29 cellular contexts compared by ENCODE assay signal in the genomic region with DNA sequence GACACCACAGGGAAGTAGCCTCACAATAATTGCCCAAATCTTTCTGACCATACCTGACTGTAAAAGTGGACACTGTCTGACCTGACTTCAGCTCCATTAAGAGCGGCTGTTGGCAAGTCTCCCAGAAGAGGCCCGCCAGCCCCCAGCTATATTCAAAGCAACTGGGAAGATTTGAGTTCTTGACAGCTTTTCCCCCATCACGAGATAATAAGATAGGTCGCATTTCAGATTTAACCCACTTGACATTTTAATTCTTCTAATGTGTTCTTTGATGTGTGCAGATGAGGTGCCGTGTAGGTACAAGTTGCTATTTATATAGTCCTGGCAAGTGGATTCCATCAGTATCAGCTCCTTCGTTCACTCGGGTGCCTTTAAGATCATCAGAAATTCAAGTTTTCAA.
"Had no signal": no experiment of that assay in that cellular context is flagged by ENCODE, and none has a peak within 500 bp of the region (broad histone marks: within the 10 kb centered on the region; RNA-seq: fewer than 3 reads in every experiment).

No MANE protein-coding gene starts in this region.

- H3K36me3 ChIP-seq: left lung, lower lobe of right lung, neural progenitor cell, neutrophil, right atrium auricular region, right lobe of liver, transverse colon, upper lobe of left lung, vagina had no signal

- H3K4me3 ChIP-seq: left lung, lower lobe of right lung, neural progenitor cell, psoas muscle, right atrium auricular region, right lobe of liver, smooth muscle cell, transverse colon, upper lobe of left lung, vagina had no signal

- H3K4me1 ChIP-seq: left lung, lower lobe of right lung, parathyroid adenoma, psoas muscle, right atrium auricular region, transverse colon, upper lobe of left lung, vagina had no signal

- H3K4me3 Mint-ChIP-seq: immature natural killer cell; naive thymus-derived CD8-positive, alpha-beta T cell; nephron; neural progenitor cell; stimulated activated memory B cell treated with anti-CD40 and anti-IgM and Interleukin-4, amounts not matched to agents 10 μg/mL and 1 μg/mL and 100 μg/mL, for 72 hours; stimulated activated naive CD8-positive, alpha-beta T cell treated with anti-CD3 and anti-CD28 coated beads, Interleukin-15, amount 100 ng/mL, for 72 hours had no signal

- H3K27me3 Mint-ChIP-seq: stimulated activated memory B cell treated with anti-CD40 and anti-IgM and Interleukin-4, amounts not matched to agents 10 μg/mL and 1 μg/mL and 100 μg/mL, for 72 hours had no signal

- H3K4me1 Mint-ChIP-seq: immature natural killer cell; naive thymus-derived CD8-positive, alpha-beta T cell; neural progenitor cell; stimulated activated memory B cell treated with anti-CD40 and anti-IgM and Interleukin-4, amounts not matched to agents 10 μg/mL and 1 μg/mL and 100 μg/mL, for 72 hours; stimulated activated naive CD8-positive, alpha-beta T cell treated with anti-CD3 and anti-CD28 coated beads, Interleukin-15, amount 100 ng/mL, for 72 hours had no signal

- H3K36me3 Mint-ChIP-seq: immature natural killer cell; naive thymus-derived CD8-positive, alpha-beta T cell; neural progenitor cell; stimulated activated memory B cell treated with anti-CD40 and anti-IgM and Interleukin-4, amounts not matched to agents 10 μg/mL and 1 μg/mL and 100 μg/mL, for 72 hours had no signal

- H3K9me3 Mint-ChIP-seq: nephron, neural progenitor cell had no signal

- H3K27ac ChIP-seq: left lung, lower lobe of right lung, neural progenitor cell, neutrophil, parathyroid adenoma, psoas muscle, right atrium auricular region, right lobe of liver, transverse colon, upper lobe of left lung, vagina had no signal

- H3K27ac Mint-ChIP-seq: immature natural killer cell; naive thymus-derived CD8-positive, alpha-beta T cell; nephron; neural progenitor cell; stimulated activated memory B cell treated with anti-CD40 and anti-IgM and Interleukin-4, amounts not matched to agents 10 μg/mL and 1 μg/mL and 100 μg/mL, for 72 hours; stimulated activated naive CD8-positive, alpha-beta T cell treated with anti-CD3 and anti-CD28 coated beads, Interleukin-15, amount 100 ng/mL, for 72 hours had no signal

- DNase-seq: hypothalamus; immature natural killer cell; kidney; left colon; left lung; lower lobe of right lung; mammary epithelial cell; mesenchymal stem cell; naive thymus-derived CD8-positive, alpha-beta T cell; occipital lobe; psoas muscle; right lobe of liver; stimulated activated CD4-positive, alpha-beta T cell treated with anti-CD3 and anti-CD28 coated beads, Interleukin-1b, Interleukin-23, amount 100 ng/mL, for 48 hours; stimulated activated CD4-positive, alpha-beta T cell treated with anti-CD3 and anti-CD28 coated beads, Interleukin-2, amount 100 ng/mL, for 48 hours; stimulated activated CD4-positive, alpha-beta T cell treated with anti-CD3 and anti-CD28 coated beads, Interleukin-4, amount 100 ng/mL, for 4 hours; stimulated activated CD8-positive, alpha-beta memory T cell treated with anti-CD3 and anti-CD28 coated beads, Interleukin-4, amount 100 ng/mL, for 48 hours; stimulated activated naive CD4-positive, alpha-beta T cell treated with Interleukin-2 at 50 U/mL for 16 hours; stimulated activated naive CD8-positive, alpha-beta T cell treated with anti-CD3 and anti-CD28 coated beads, Interleukin-15, amount 100 ng/mL, for 72 hours; substantia nigra; transverse colon; upper lobe of left lung had no signal

- H3K27me3 ChIP-seq: left lung, neural progenitor cell, neutrophil, right atrium auricular region, right lobe of liver, transverse colon, upper lobe of left lung, vagina had no signal

- H3K9me3 ChIP-seq: lower lobe of right lung, neutrophil, psoas muscle, right atrium auricular region, right lobe of liver, transverse colon, upper lobe of left lung, vagina had no signal
